Comparison of ENCODE assay signal across 8 cellular contexts in the genomic region with DNA sequence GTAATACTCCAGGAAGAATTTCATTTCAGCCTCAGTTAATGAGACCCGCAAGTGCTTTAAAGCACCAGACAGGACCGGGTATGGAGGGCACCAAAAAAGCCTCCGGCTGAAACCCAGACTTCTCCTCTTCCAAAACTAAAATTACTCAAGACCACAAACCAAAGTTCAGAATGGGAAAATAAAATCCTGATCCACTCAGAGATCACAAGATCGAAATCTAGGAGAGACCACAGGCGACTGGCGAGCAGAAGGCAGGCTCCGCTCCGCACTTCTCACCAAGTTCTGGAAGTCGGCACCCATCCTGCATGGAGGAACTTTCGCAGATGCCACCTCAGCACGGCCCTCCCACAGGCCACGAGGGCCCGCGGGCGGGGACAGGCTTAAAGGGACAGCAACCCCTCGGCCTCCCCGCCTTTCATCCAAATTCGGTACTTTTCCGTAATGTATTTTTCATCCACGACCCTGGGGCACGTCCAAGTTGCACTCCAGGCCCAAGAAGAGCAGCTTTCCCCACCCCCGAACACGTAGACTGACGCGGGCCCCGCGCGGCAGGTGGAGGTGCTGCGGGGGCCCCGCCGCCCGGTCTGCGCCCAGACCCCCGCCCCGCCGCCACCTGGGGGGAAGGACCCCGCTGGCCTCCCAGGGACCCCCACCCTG. TPM values are rescaled to one million over a fixed set of nuclear protein-coding genes. Genes with fewer than 3 reads are reported as not detected.
DNase-seq lines count a peak whose midpoint lies in the region; ATAC-seq and TF ChIP-seq lines count a peak whose summit lies in the region.

No MANE protein-coding gene starts in this region.

- H3F3A ChIP-seq in PC-3 (ENCODE audit: low read length, unreplicated experiment), result no peaks in the 10 kb centered on the region

- intact Hi-C loops in PC-3 (cut with micrococcal nuclease) (loop anchor here (2.0 kb wide), 1 partner anchor 43 kb away; a partner anchor contains a TSS), esophagus squamous epithelium (cut with DNase I) (no loop called here)

- H3K9me2 ChIP-seq in PC-3 (replicated peaks; ENCODE audit: low read length), result no peaks in the 10 kb centered on the region

- BruUV-seq in PC-3 (replicated peaks; lab: Mats Ljungman, UMichigan), result no TSS peak

- DNase-seq in GM12865 (ENCODE audit: low read depth), result peak; percentile 77
- peak; percentile 77 for DNase-seq in PC-3
- DNase-seq in activated T-cell treated with anti-CD3 and anti-CD28 coated beads, Interleukin-2, amount 50 U/mL, for 72 hours, result peak; percentile 56 to 71
- peak; percentile 23 for DNase-seq in esophagus squamous epithelium (lab: John Stamatoyannopoulos, UW)
- DNase-seq in stimulated activated CD8-positive, alpha-beta memory T cell treated with anti-CD3 and anti-CD28 coated beads, Interleukin-4, amount 100 ng/mL, for 24 hours (ENCODE audit: low read depth), result peak; percentile 44

- H3K4me3 Mint-ChIP-seq in activated T-cell treated with anti-CD3 and anti-CD28 coated beads, Interleukin-2, amount 50 U/mL, for 72 hours, result peak overlapping the region; percentile 83 to 94

- H3K79me2 ChIP-seq in PC-3 (ENCODE audit: low read length), result peaks cover 90% of the 10 kb centered on the region

- H3K9me3 ChIP-seq in PC-3 (ENCODE audit: low read length), result no peaks in the 10 kb centered on the region
- H3K9me3 ChIP-seq in esophagus squamous epithelium, result no peaks in the 10 kb centered on the region
- no peaks in the 10 kb centered on the region for H3K9me3 ChIP-seq in muscle layer of colon (ENCODE audit: low read length)

- H3K27ac ChIP-seq in PC-3 (ENCODE audit: low read length) (peak overlapping the region; percentile 49), esophagus squamous epithelium (peak overlapping the region; percentile 90 to 97 (median 91)), muscle layer of colon (ENCODE audit: low read depth, low read length) (peak overlapping the region; percentile 77)

- ATAC-seq in HG02642 (IDR thresholded peaks at IDR 0.05; ENCODE audit: poor library complexity, unreplicated experiment) (peak; percentile 52), PC-3 (peak; percentile 79), HG02981 (IDR thresholded peaks at IDR 0.05; ENCODE audit: unreplicated experiment) (no peak)
- peak; percentile 60 to 67 for ATAC-seq in activated T-cell treated with anti-CD3 and anti-CD28 coated beads, Interleukin-2, amount 50 U/mL, for 72 hours (replicated peaks in 1 of 2)

- peaks cover 8 to 9% of the 10 kb centered on the region in 2 donors for H3K9me3 Mint-ChIP-seq in activated T-cell treated with anti-CD3 and anti-CD28 coated beads, Interleukin-2, amount 50 U/mL, for 72 hours

- TF ChIP-seq CTCF in GM12865 (IDR thresholded peaks at IDR 0.05; ENCODE audit: insufficient read depth, low read depth, low read length, missing control alignments), result no peak
- TF ChIP-seq CTCF in PC-3 (conservative IDR thresholded peaks at IDR 0.05; ENCODE audit: low read depth, low read length), result no peak
- no peak for TF ChIP-seq CTCF in esophagus squamous epithelium (IDR thresholded peaks at IDR 0.05)

- H3K4me1 ChIP-seq in PC-3 (ENCODE audit: insufficient read depth, low read length) (peaks cover 25% of the 10 kb centered on the region), esophagus squamous epithelium (peaks cover 28 to 52% (median 32%) of the 10 kb centered on the region in 3 donors), muscle layer of colon (ENCODE audit: insufficient read depth, low read length) (peaks cover 35% of the 10 kb centered on the region)

- peak overlapping the region; percentile 88 for H3K27ac Mint-ChIP-seq in activated T-cell treated with anti-CD3 and anti-CD28 coated beads, Interleukin-2, amount 50 U/mL, for 72 hours

- H3K27me3 ChIP-seq in PC-3 (ENCODE audit: low read length), result no peaks in the 10 kb centered on the region
- no peaks in the 10 kb centered on the region for H3K27me3 ChIP-seq in esophagus squamous epithelium
- H3K27me3 ChIP-seq in muscle layer of colon (ENCODE audit: control insufficient read depth in 1 of 2, insufficient read depth in 2 of 2, low read length in 2 of 2), result no peaks in the 10 kb centered on the region

- peaks cover 44% of the 10 kb centered on the region for H3K4me1 Mint-ChIP-seq in activated T-cell treated with anti-CD3 and anti-CD28 coated beads, Interleukin-2, amount 50 U/mL, for 72 hours (ENCODE audit: low read depth)

- peak overlapping the region; percentile 90 for H3K4me3 ChIP-seq in GM12865 (ENCODE audit: low read depth, low read length)
- peak overlapping the region; percentile 83 for H3K4me3 ChIP-seq in PC-3 (ENCODE audit: low read length)
- H3K4me3 ChIP-seq in esophagus squamous epithelium, result peak overlapping the region; percentile 73 to 100 (median 90)
- peak overlapping the region; percentile 58 to 84 for H3K4me3 ChIP-seq in muscle layer of colon (ENCODE audit: low read depth in 1 of 2, low read length in 2 of 2)

- peaks cover 21% of the 10 kb centered on the region for H3K36me3 ChIP-seq in PC-3 (ENCODE audit: low read depth, low read length)
- H3K36me3 ChIP-seq in esophagus squamous epithelium, result peaks cover 0 to 23% (median 0%) of the 10 kb centered on the region in 3 donors
- H3K36me3 ChIP-seq in muscle layer of colon (ENCODE audit: insufficient read depth, low read length), result peaks cover 10% of the 10 kb centered on the region

- no peaks in the 10 kb centered on the region for H3K27me3 Mint-ChIP-seq in activated T-cell treated with anti-CD3 and anti-CD28 coated beads, Interleukin-2, amount 50 U/mL, for 72 hours (ENCODE audit: low read depth)

- WGBS in esophagus squamous epithelium, 2 donors, result 0 to 5% methylated on average over 5 to 11 of the region's 37 CpGs

- TF ChIP-seq POLR2A in esophagus squamous epithelium (IDR thresholded peaks at IDR 0.05), result no peak

- CTCF ChIA-PET in PC-3 (lab: Charles Lee), result no interaction called here

- peaks cover 8 to 27% of the 10 kb centered on the region in 2 donors for H3K36me3 Mint-ChIP-seq in activated T-cell treated with anti-CD3 and anti-CD28 coated beads, Interleukin-2, amount 50 U/mL, for 72 hours (ENCODE audit: insufficient read depth in 2 of 2)

- POLR2A ChIA-PET in PC-3 (lab: Charles Lee; ENCODE audit: unreplicated experiment), result interaction anchor here (0.6 kb wide), 1 partner anchor 44 kb away, joined by 5 read pairs; a partner anchor contains a TSS

- peaks cover 40% of the 10 kb centered on the region for H4K20me1 ChIP-seq in PC-3 (ENCODE audit: low read length)

- H2AFZ ChIP-seq in PC-3 (ENCODE audit: low read length), result peak overlapping the region; percentile 63

- H3K4me2 ChIP-seq in PC-3 (ENCODE audit: low read length), result peak overlapping the region; percentile 95

- H3K9ac ChIP-seq in PC-3 (ENCODE audit: low read length) (peak overlapping the region; percentile 87), muscle layer of colon (ENCODE audit: low read length) (peak overlapping the region; percentile 30)

RNA-seq across cellular contexts. Expression of a gene that starts 43.7 kb away (rescaled TPM):
- total RNA-seq in PC-3 (2014; rRNA removed) (410 and 505 TPM in 2 replicates), esophagus squamous epithelium (100 to 1,000 TPM; 239 to 310 (median 273) TPM)
- total RNA-seq in activated T-cell treated with anti-CD3 and anti-CD28 coated beads, Interleukin-2, amount 50 U/mL, for 72 hours, result 100 to 1,000 TPM; 272 to 283 TPM

RNA-seq across cellular contexts. Expression of a gene that starts 44.0 kb away (rescaled TPM):
- total RNA-seq in PC-3 (2014; rRNA removed), result 185 and 207 TPM in 2 replicates
- 100 to 1,000 TPM; 269 to 272 TPM for total RNA-seq in activated T-cell treated with anti-CD3 and anti-CD28 coated beads, Interleukin-2, amount 50 U/mL, for 72 hours
- total RNA-seq in esophagus squamous epithelium, result 100 to 1,000 TPM in 3 of 4 donors, 10 to 100 TPM in 1; 95.9 to 236 (median 185) TPM

Comparison
In these comparisons a context has a peak if more than half of its experiments do, and no peak if none do; other contexts are left out.
1. DNase-seq: peak in every context shown above with its lines; median percentile 77 in GM12865; 77 in PC-3; 64 in activated T-cell treated with anti-CD3 and anti-CD28 coated beads, Interleukin-2, amount 50 U/mL, for 72 hours; 44 in stimulated activated CD8-positive, alpha-beta memory T cell treated with anti-CD3 and anti-CD28 coated beads, Interleukin-4, amount 100 ng/mL, for 24 hours; 23 in esophagus squamous epithelium.